ENCODE assay signal across 21 cellular contexts in genomic region chr4:73343432-73343831, GRCh38.
"Had no signal": no experiment of that assay in that cellular context is flagged by ENCODE, and none has a peak within 500 bp of the region (broad histone marks: within the 10 kb centered on the region; RNA-seq: fewer than 3 reads in every experiment).

No MANE protein-coding gene starts in this region.

- H3K36me3 Mint-ChIP-seq: activated naive CD8-positive, alpha-beta T cell treated with anti-CD3 and anti-CD28 coated beads for 36 hours; naive thymus-derived CD8-positive, alpha-beta T cell had no signal

- H3K4me1 ChIP-seq: esophagus muscularis mucosa, lower lobe of right lung, sigmoid colon had no signal

- H3K27ac Mint-ChIP-seq: activated CD8-positive, alpha-beta T cell treated with anti-CD3 and anti-CD28 coated beads for 36 hours; activated naive CD8-positive, alpha-beta T cell treated with anti-CD3 and anti-CD28 coated beads for 36 hours; activated T-cell treated with anti-CD3 and anti-CD28 coated beads, Interleukin-2, amount 50 U/mL, for 72 hours; naive thymus-derived CD8-positive, alpha-beta T cell had no signal

- H3K4me3 ChIP-seq: esophagus muscularis mucosa, lower lobe of right lung, sigmoid colon, transverse colon had no signal

- H3K9me3 ChIP-seq: esophagus muscularis mucosa, lower lobe of right lung, neutrophil, sigmoid colon, transverse colon had no signal

- H3K27me3 Mint-ChIP-seq: activated CD8-positive, alpha-beta T cell treated with anti-CD3 and anti-CD28 coated beads for 36 hours; activated naive CD8-positive, alpha-beta T cell treated with anti-CD3 and anti-CD28 coated beads for 36 hours had no signal

- DNase-seq: activated CD4-positive, alpha-beta T cell treated with anti-CD3 and anti-CD28 coated beads for 4 hours; activated CD8-positive, alpha-beta memory T cell treated with anti-CD3 and anti-CD28 coated beads, Interleukin-2, amount 50 U/mL, for 4 hours; activated CD8-positive, alpha-beta T cell treated with anti-CD3 and anti-CD28 coated beads for 36 hours; activated gamma-delta T cell treated with Interleukin-2 at 50 U/mL for 16 hours; activated naive CD8-positive, alpha-beta T cell treated with anti-CD3 and anti-CD28 coated beads for 36 hours; activated T-cell treated with anti-CD3 and anti-CD28 coated beads, Interleukin-2, amount 50 U/mL, for 72 hours; aorta; lower lobe of right lung; naive thymus-derived CD8-positive, alpha-beta T cell; posterior cingulate gyrus; sigmoid colon; stimulated activated CD4-positive, alpha-beta T cell treated with anti-CD3 and anti-CD28 coated beads, Interleukin-12 subunit alpha, Interleukin-12 subunit beta, amount 100 ng/mL, for 4 hours; stimulated activated naive CD4-positive, alpha-beta T cell; substantia nigra; T1000; transverse colon; WERI-Rb-1 had no signal

- H3K4me3 Mint-ChIP-seq: activated CD8-positive, alpha-beta T cell treated with anti-CD3 and anti-CD28 coated beads for 36 hours; activated naive CD8-positive, alpha-beta T cell treated with anti-CD3 and anti-CD28 coated beads for 36 hours; activated T-cell treated with anti-CD3 and anti-CD28 coated beads, Interleukin-2, amount 50 U/mL, for 72 hours; naive thymus-derived CD8-positive, alpha-beta T cell had no signal

- H3K27me3 ChIP-seq: esophagus muscularis mucosa, neutrophil, sigmoid colon, transverse colon had no signal

- H3K36me3 ChIP-seq: esophagus muscularis mucosa, lower lobe of right lung, neutrophil, sigmoid colon, transverse colon, WERI-Rb-1 had no signal

- H3K27ac ChIP-seq: esophagus muscularis mucosa, lower lobe of right lung, neutrophil, sigmoid colon, transverse colon, WERI-Rb-1 had no signal

- H3K4me1 Mint-ChIP-seq: activated naive CD8-positive, alpha-beta T cell treated with anti-CD3 and anti-CD28 coated beads for 36 hours; naive thymus-derived CD8-positive, alpha-beta T cell had no signal

- H3K9me3 Mint-ChIP-seq: activated CD8-positive, alpha-beta T cell treated with anti-CD3 and anti-CD28 coated beads for 36 hours; activated naive CD8-positive, alpha-beta T cell treated with anti-CD3 and anti-CD28 coated beads for 36 hours; activated T-cell treated with anti-CD3 and anti-CD28 coated beads, Interleukin-2, amount 50 U/mL, for 72 hours had no signal

- ATAC-seq: activated CD8-positive, alpha-beta T cell treated with anti-CD3 and anti-CD28 coated beads for 36 hours; activated T-cell treated with anti-CD3 and anti-CD28 coated beads, Interleukin-2, amount 50 U/mL, for 72 hours; lower lobe of right lung; naive thymus-derived CD8-positive, alpha-beta T cell had no signal

- FAIRE-seq: bronchial epithelial cell, keratinocyte had no signal
